In the genomic region with DNA sequence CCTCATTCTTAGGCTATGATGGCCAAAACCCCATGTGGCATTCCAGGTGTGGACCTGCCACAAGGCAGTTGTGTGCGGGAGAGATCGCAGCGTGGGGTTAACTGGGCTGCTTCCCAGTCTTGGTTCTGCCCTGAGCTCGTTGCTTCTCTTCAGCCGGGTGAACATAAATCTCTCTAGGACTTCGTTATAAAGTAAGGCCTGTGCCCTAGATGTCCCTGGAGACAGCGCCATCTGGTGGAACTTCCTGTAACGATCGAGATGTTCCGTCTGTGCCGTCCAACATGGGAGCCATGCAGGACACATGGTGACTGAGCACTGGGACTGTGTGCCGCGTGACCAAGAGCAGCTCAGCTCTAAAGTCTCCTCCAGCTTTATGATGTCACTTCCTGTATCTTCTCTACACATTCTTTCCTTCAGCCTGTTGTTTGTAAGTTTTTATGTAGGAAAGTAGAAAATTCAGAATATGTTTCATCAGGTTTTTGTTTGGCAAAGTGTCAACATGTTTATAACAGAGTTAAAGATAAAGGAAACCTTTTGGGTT, we compare ENCODE assay signal across 8 cellular contexts. TPM values are rescaled to one million over a fixed set of nuclear protein-coding genes. Genes with fewer than 3 reads are reported as not detected.
DNase-seq lines count a peak whose midpoint lies in the region; ATAC-seq and TF ChIP-seq lines count a peak whose summit lies in the region.

No MANE protein-coding gene starts in this region.

- no peak overlapping the region for H3K4me3 Mint-ChIP-seq in activated T-cell treated with anti-CD3 and anti-CD28 coated beads, Interleukin-2, amount 50 U/mL, for 4 hours

- peak; percentile 86 for ATAC-seq in GM21529 (IDR thresholded peaks at IDR 0.05; ENCODE audit: unreplicated experiment)
- ATAC-seq in activated T-cell treated with anti-CD3 and anti-CD28 coated beads, Interleukin-2, amount 50 U/mL, for 4 hours = peak; percentile 94 to 96

- no peaks in the 10 kb centered on the region for H4K20me1 ChIP-seq in PC-9 (ENCODE audit: insufficient read depth)
- H4K20me1 ChIP-seq in osteoblast (ENCODE audit: insufficient read depth, low read length) = no peaks in the 10 kb centered on the region

- no peaks in the 10 kb centered on the region for H3K36me3 Mint-ChIP-seq in activated T-cell treated with anti-CD3 and anti-CD28 coated beads, Interleukin-2, amount 50 U/mL, for 4 hours (ENCODE audit: insufficient read depth)

- POLR2A ChIA-PET in PC-9 (lab: Charles Lee; ENCODE audit: unreplicated experiment) = no interaction called here

- TF ChIP-seq CTCF in PC-9 (conservative IDR thresholded peaks at IDR 0.05) = peak; percentile 40; the same call in 1 of the 2 replicates
- TF ChIP-seq CTCF in fibroblast of pulmonary artery (IDR thresholded peaks at IDR 0.05; ENCODE audit: low read length, missing control alignments) = peak; percentile 76
- TF ChIP-seq CTCF in osteoblast (IDR thresholded peaks at IDR 0.05; ENCODE audit: extremely low read depth, low read depth, low read length) = peak; percentile 89
- TF ChIP-seq CTCF in tibial artery (IDR thresholded peaks at IDR 0.05) = peak; percentile 58 to 59

- no peak overlapping the region for H3K4me2 ChIP-seq in PC-9
- H3K4me2 ChIP-seq in osteoblast (ENCODE audit: insufficient read depth, low read length) = peak overlapping the region; percentile 37

- intact Hi-C loops in PC-9 (cut with micrococcal nuclease; ENCODE audit: unreplicated experiment) (loop anchor here (5.0 to 10.0 kb wide), 3 partner anchors 253 to 718 kb away; partner anchors contain the start of gene CDYL), tibial artery (cut with DNase I; ENCODE audit: low total_unique reads) (no loop called here)

- CTCF ChIA-PET in PC-9 (lab: Charles Lee) = interaction anchor here (0.5 to 1.2 kb wide), 2 partner anchors 54 to 824 kb away, joined by 3 to 6 read pairs; partner anchors contain the start of gene PPP1R3G

- H3K27ac ChIP-seq in PC-9 (no peak overlapping the region), osteoblast (ENCODE audit: low read depth, low read length) (no peak overlapping the region), tibial artery (no peak overlapping the region)

- H3K9me2 ChIP-seq in PC-9 (ENCODE audit: insufficient read depth) = no peaks in the 10 kb centered on the region

- no TSS peak for BruUV-seq in PC-9 (replicated peaks; lab: Mats Ljungman, UMichigan)

- H2AFZ ChIP-seq in PC-9 (no peak overlapping the region), osteoblast (ENCODE audit: low read length) (peak overlapping the region; percentile 85)

- no peaks in the 10 kb centered on the region for H3K27me3 ChIP-seq in PC-9 (ENCODE audit: insufficient read depth, low read depth)
- no peaks in the 10 kb centered on the region for H3K27me3 ChIP-seq in osteoblast (ENCODE audit: insufficient read depth, low read length)
- no peaks in the 10 kb centered on the region for H3K27me3 ChIP-seq in tibial artery

- peaks cover 11% of the 10 kb centered on the region; the same call in 1 of the 2 replicates for H3K4me1 ChIP-seq in PC-9 (replicated peaks; ENCODE audit: insufficient read depth)
- peaks cover 9% of the 10 kb centered on the region for H3K4me1 ChIP-seq in osteoblast (ENCODE audit: insufficient read depth, low read length)
- H3K4me1 ChIP-seq in tibial artery = peaks cover 0 to 12% (median 5%) of the 10 kb centered on the region in 4 donors

- no peaks in the 10 kb centered on the region for H3K9me3 Mint-ChIP-seq in activated T-cell treated with anti-CD3 and anti-CD28 coated beads, Interleukin-2, amount 50 U/mL, for 4 hours

- H3F3A ChIP-seq in PC-9 (ENCODE audit: insufficient read depth, low read depth) = no peaks in the 10 kb centered on the region

- H3K27me3 Mint-ChIP-seq in activated T-cell treated with anti-CD3 and anti-CD28 coated beads, Interleukin-2, amount 50 U/mL, for 4 hours (ENCODE audit: low read depth) = peaks cover 5% of the 10 kb centered on the region

- H3K36me3 ChIP-seq in PC-9 (ENCODE audit: low read depth) = no peaks in the 10 kb centered on the region
- H3K36me3 ChIP-seq in osteoblast (ENCODE audit: insufficient read depth, low read length) = no peaks in the 10 kb centered on the region
- no peaks in the 10 kb centered on the region for H3K36me3 ChIP-seq in tibial artery

- H3K9me3 ChIP-seq in PC-9 (ENCODE audit: insufficient read depth, low read depth) (no peaks in the 10 kb centered on the region), osteoblast (ENCODE audit: low read depth, low read length) (no peaks in the 10 kb centered on the region), tibial artery (no peaks in the 10 kb centered on the region)

- DNase-seq in DMS53 (lab: John Stamatoyannopoulos, UW) (peak; percentile 95), KG1 (lab: John Stamatoyannopoulos, UW) (peak; percentile 81), PC-9 (peak in 1 of 2 experiments; percentile 70), fibroblast of pulmonary artery (ENCODE audit: low read depth) (peak; percentile 90), osteoblast (ENCODE audit: insufficient read length, low spot score, missing footprints) (peak; percentile 94), tibial artery (peak; percentile 73 to 87)
- peak; percentile 59 for DNase-seq in activated T-cell treated with anti-CD3 and anti-CD28 coated beads, Interleukin-2, amount 50 U/mL, for 4 hours

- H3K4me3 ChIP-seq in PC-9 = no peak overlapping the region
- no peak overlapping the region for H3K4me3 ChIP-seq in fibroblast of pulmonary artery (replicated peaks; ENCODE audit: low read depth, low read length)
- no peak overlapping the region for H3K4me3 ChIP-seq in osteoblast (ENCODE audit: insufficient read depth, low read length)
- no peak overlapping the region for H3K4me3 ChIP-seq in tibial artery

- H3K79me2 ChIP-seq in PC-9 (ENCODE audit: low read depth) (no peaks in the 10 kb centered on the region), osteoblast (ENCODE audit: insufficient read depth, low read length) (no peaks in the 10 kb centered on the region)

- H3K4me1 Mint-ChIP-seq in activated T-cell treated with anti-CD3 and anti-CD28 coated beads, Interleukin-2, amount 50 U/mL, for 4 hours (ENCODE audit: low read depth) = peaks cover 12% of the 10 kb centered on the region

RNA-seq across cellular contexts. Expression of gene RPP40, which starts 26.8 kb away (rescaled TPM):
- total RNA-seq in PC-9 (2021) (16.0 and 21.0 TPM in 2 replicates), osteoblast (8.0 and 8.3 TPM in 2 replicates)
- 10 to 100 TPM; 27.2 to 29.7 (median 28.5) TPM for total RNA-seq in activated T-cell treated with anti-CD3 and anti-CD28 coated beads, Interleukin-2, amount 50 U/mL, for 4 hours

RNA-seq across cellular contexts. Expression of gene PPP1R3G, which starts 54.5 kb away (rescaled TPM):
- total RNA-seq in PC-9 (2021) (1.1 and 1.4 TPM in 2 replicates), osteoblast (3.3 and 3.5 TPM in 2 replicates)
- total RNA-seq in activated T-cell treated with anti-CD3 and anti-CD28 coated beads, Interleukin-2, amount 50 U/mL, for 4 hours = not detected
